17 cellular contexts compared by ENCODE assay signal in the genomic region with DNA sequence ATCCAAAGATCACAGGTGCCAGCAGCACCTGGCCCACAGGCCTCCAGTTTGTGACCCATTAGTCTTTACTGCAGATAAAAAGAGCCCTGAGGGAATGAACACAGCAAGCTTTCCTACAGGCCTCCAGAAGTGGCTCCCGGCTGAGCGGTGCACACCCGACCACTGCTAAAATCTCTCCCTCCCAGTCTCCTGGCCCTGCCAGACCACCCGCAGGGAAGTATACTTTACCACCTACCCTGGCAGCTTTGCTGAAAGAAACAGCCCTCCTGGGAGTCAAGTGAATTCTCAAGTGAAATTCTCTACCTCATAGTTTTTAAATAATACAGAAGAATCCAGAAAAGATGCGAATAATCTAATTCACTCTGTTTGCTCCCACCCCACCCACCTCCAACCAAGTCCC. TPM values are rescaled to one million over a fixed set of nuclear protein-coding genes. Genes with fewer than 3 reads are reported as not detected.
DNase-seq lines count a peak whose midpoint lies in the region; ATAC-seq and TF ChIP-seq lines count a peak whose summit lies in the region.
"Had no signal": no experiment of that assay in that cellular context is flagged by ENCODE, and none has a peak within 500 bp of the region (broad histone marks: within the 10 kb centered on the region; RNA-seq: fewer than 3 reads in every experiment).

No MANE protein-coding gene starts in this region.

- peaks cover 3% of the 10 kb centered on the region; the same call in 1 of the 2 replicates for H3K27me3 Mint-ChIP-seq in WTC11 (ENCODE audit: low read depth)

- CTCF ChIA-PET in WTC11 (lab: Charles Lee), result interaction anchor here (1.5 kb wide), 1 partner anchor 12 kb away, joined by 5 read pairs; no protein-coding TSS in a partner anchor

- peaks cover 3% of the 10 kb centered on the region; the same call in 1 of the 2 replicates for H3K4me1 Mint-ChIP-seq in WTC11
- H3K4me1 Mint-ChIP-seq: CD4-positive, CD25-positive, alpha-beta regulatory T cell had no signal

- H3K4me3 Mint-ChIP-seq in WTC11, result no peak overlapping the region
- H3K4me3 Mint-ChIP-seq: CD4-positive, CD25-positive, alpha-beta regulatory T cell; HFFc6 had no signal

- DNase-seq in NCI-H1417 (lab: John Stamatoyannopoulos, UW) (peak in 2 of 3 experiments; percentile 58 to 78), NCI-H1417 treated with DMSO at 0.1 percent for 48 hours (lab: John Stamatoyannopoulos, UW) (no peak), COR-L47 (lab: John Stamatoyannopoulos, UW) (peak; percentile 14), NCI-H146 (lab: John Stamatoyannopoulos, UW) (peak; percentile 76), WTC11 (ENCODE audit: low spot score) (no peak), NCI-H524 treated with DMSO at 0.1 percent for 48 hours (lab: John Stamatoyannopoulos, UW) (no peak)
- DNase-seq: 8988T; ACHN; Calu3; CD4-positive, CD25-positive, alpha-beta regulatory T cell; DMS 273 treated with DMSO at 0.1 percent for 48 hours; HFFc6 had no signal

- POLR2A ChIA-PET in WTC11 (lab: Charles Lee), result no interaction called here

- no peak for TF ChIP-seq CTCF in WTC11 (IDR thresholded peaks at IDR 0.05)

- peaks cover 21% of the 10 kb centered on the region for H3K9me3 Mint-ChIP-seq in WTC11

- no peak overlapping the region for H3K27ac Mint-ChIP-seq in WTC11
- H3K27ac Mint-ChIP-seq: CD4-positive, CD25-positive, alpha-beta regulatory T cell; HFFc6 had no signal

- ATAC-seq in WTC11 (peak; percentile 38; the same call in 1 of the 2 replicates), GM21786 (IDR thresholded peaks at IDR 0.05; ENCODE audit: unreplicated experiment) (no peak)
- ATAC-seq: GM12878 had no signal

- H3K36me3 Mint-ChIP-seq in WTC11, result peaks cover 10% of the 10 kb centered on the region
- H3K36me3 Mint-ChIP-seq: CD4-positive, CD25-positive, alpha-beta regulatory T cell had no signal

TF ChIP-seq in WTC11, 78 proteins besides CTCF, POLR2A, EP300 and RAD21:
- TF ChIP-seq ZNF423 (CRISPR knock-in tag; IDR thresholded peaks at IDR 0.05) (0 out of 2 replicates have a peak, but pooled peaks have one; percentile 3), OVOL2 (CRISPR knock-in tag; IDR thresholded peaks at IDR 0.05; ENCODE audit: borderline replicate concordance) (no peak)

RNA-seq across cellular contexts. Expression of a gene that starts 15.4 kb away (rescaled TPM):
- not detected in 3 replicates for total RNA-seq in WTC11 (2021)
- total RNA-seq: Calu3; CD4-positive, CD25-positive, alpha-beta regulatory T cell; Daoy; G401; GM12878; H1; HFFc6 had no signal

Comparison
In these comparisons a context has a peak if more than half of its experiments do, and no peak if none do; other contexts are left out.
1. DNase-seq: peak in NCI-H1417 (2 of 3), COR-L47 (single experiment) and NCI-H146 (single experiment); none in NCI-H1417 treated with DMSO at 0.1 percent for 48 hours (single experiment), WTC11 (single experiment) and NCI-H524 treated with DMSO at 0.1 percent for 48 hours (single experiment).